11 cellular contexts compared by ENCODE assay signal in genomic region chr2:239318091-239318725, GRCh38.
DNase-seq lines count a peak whose midpoint lies in the region; ATAC-seq, FAIRE-seq and TF ChIP-seq lines count a peak whose summit lies in the region.
"Had no signal": no experiment of that assay in that cellular context is flagged by ENCODE, and none has a peak within 500 bp of the region (broad histone marks: within the 10 kb centered on the region; RNA-seq: fewer than 3 reads in every experiment).

No MANE protein-coding gene starts in this region.

- H3K27ac Mint-ChIP-seq in activated CD8-positive, alpha-beta T cell treated with anti-CD3 and anti-CD28 coated beads for 36 hours = no peak overlapping the region

- H3K9me3 ChIP-seq in stomach smooth muscle (ENCODE audit: control insufficient read depth in 2 of 2, low read length in 2 of 2) = no peaks in the 10 kb centered on the region

- intact Hi-C loops in activated CD8-positive, alpha-beta T cell treated with anti-CD3 and anti-CD28 coated beads for 36 hours (cut with micrococcal nuclease) = no loop called here

- no peaks in the 10 kb centered on the region for H3K27me3 Mint-ChIP-seq in activated CD8-positive, alpha-beta T cell treated with anti-CD3 and anti-CD28 coated beads for 36 hours
- H3K27me3 Mint-ChIP-seq: memory B cell had no signal

- peaks cover 17% of the 10 kb centered on the region for H3K36me3 Mint-ChIP-seq in activated CD8-positive, alpha-beta T cell treated with anti-CD3 and anti-CD28 coated beads for 36 hours (ENCODE audit: low read depth)

- CTCF ChIA-PET in activated CD8-positive, alpha-beta T cell treated with anti-CD3 and anti-CD28 coated beads for 36 hours (lab: Charles Lee) = interaction anchor here (1.5 kb wide), 1 partner anchor 10 kb away, joined by 3 read pairs; no protein-coding TSS in a partner anchor

- in situ Hi-C loops in GM13977 (cut with MboI; ENCODE audit: low pct_unique_long_range_greater_than_20kb, low sequenced_read_pairs, unreplicated experiment) = no loop called here

- H3K4me1 ChIP-seq in stomach smooth muscle (ENCODE audit: control insufficient read depth, insufficient read depth, low read length) = peaks cover 57% of the 10 kb centered on the region

- FAIRE-seq in RCC 7860 (lab: Jason Lieb, UNC) = no peak

- no peaks in the 10 kb centered on the region for H3K36me3 ChIP-seq in stomach smooth muscle (ENCODE audit: control insufficient read depth in 2 of 2, insufficient read depth in 2 of 2, low read length in 2 of 2)

- H3K9ac ChIP-seq in stomach smooth muscle (ENCODE audit: low read length in 2 of 2) = peak overlapping the region in 1 of 2 donors; percentile 62

- H3K27ac ChIP-seq in cingulate gyrus (ENCODE audit: low read depth, low read length) (peak overlapping the region; percentile 86), layer of hippocampus (ENCODE audit: low read depth, low read length) (peak overlapping the region; percentile 79), stomach smooth muscle (ENCODE audit: low read length) (peak overlapping the region; percentile 89)

- H3K27me3 ChIP-seq in layer of hippocampus (ENCODE audit: control insufficient read depth, insufficient read depth, low read length) = no peaks in the 10 kb centered on the region
- H3K27me3 ChIP-seq in stomach smooth muscle (ENCODE audit: control insufficient read depth in 1 of 2, insufficient read depth in 2 of 2, low read length in 2 of 2) = no peaks in the 10 kb centered on the region

- no peak for TF ChIP-seq CTCF in GM13977 (IDR thresholded peaks at IDR 0.05; ENCODE audit: extremely low read depth, insufficient read depth, missing control alignments)
- TF ChIP-seq CTCF in activated CD8-positive, alpha-beta T cell treated with anti-CD3 and anti-CD28 coated beads for 36 hours (IDR thresholded peaks at IDR 0.05) = no peak

- POLR2A ChIA-PET in activated CD8-positive, alpha-beta T cell treated with anti-CD3 and anti-CD28 coated beads for 36 hours (lab: Charles Lee) = interaction anchor here (0.9 to 1.3 kb wide), 2 partner anchors 9 to 88 kb away, joined by 3 read pairs; no protein-coding TSS in a partner anchor

- H3K4me1 Mint-ChIP-seq in activated CD8-positive, alpha-beta T cell treated with anti-CD3 and anti-CD28 coated beads for 36 hours (ENCODE audit: low read depth) = peaks cover 59% of the 10 kb centered on the region

- H3K9me3 Mint-ChIP-seq in activated CD8-positive, alpha-beta T cell treated with anti-CD3 and anti-CD28 coated beads for 36 hours = peaks cover 1% of the 10 kb centered on the region

- no peak for ATAC-seq in activated CD8-positive, alpha-beta T cell treated with anti-CD3 and anti-CD28 coated beads for 36 hours

- DNase-seq in OCI-M1 (lab: John Stamatoyannopoulos, UW) (peak; percentile 24), GM13977 (ENCODE audit: low spot score) (no peak), RCC 7860 (ENCODE audit: low spot score) (no peak)
- no peak for DNase-seq in activated CD8-positive, alpha-beta T cell treated with anti-CD3 and anti-CD28 coated beads for 36 hours
- DNase-seq: Karpas-422, NCI-H2171, SHP77 treated with DMSO at 0.1 percent for 48 hours had no signal

- H3K4me3 Mint-ChIP-seq in activated CD8-positive, alpha-beta T cell treated with anti-CD3 and anti-CD28 coated beads for 36 hours = no peak overlapping the region

- peak overlapping the region in 1 of 2 donors; percentile 69 for H3K4me3 ChIP-seq in stomach smooth muscle (ENCODE audit: low read length in 2 of 2)
